In the genomic region with DNA sequence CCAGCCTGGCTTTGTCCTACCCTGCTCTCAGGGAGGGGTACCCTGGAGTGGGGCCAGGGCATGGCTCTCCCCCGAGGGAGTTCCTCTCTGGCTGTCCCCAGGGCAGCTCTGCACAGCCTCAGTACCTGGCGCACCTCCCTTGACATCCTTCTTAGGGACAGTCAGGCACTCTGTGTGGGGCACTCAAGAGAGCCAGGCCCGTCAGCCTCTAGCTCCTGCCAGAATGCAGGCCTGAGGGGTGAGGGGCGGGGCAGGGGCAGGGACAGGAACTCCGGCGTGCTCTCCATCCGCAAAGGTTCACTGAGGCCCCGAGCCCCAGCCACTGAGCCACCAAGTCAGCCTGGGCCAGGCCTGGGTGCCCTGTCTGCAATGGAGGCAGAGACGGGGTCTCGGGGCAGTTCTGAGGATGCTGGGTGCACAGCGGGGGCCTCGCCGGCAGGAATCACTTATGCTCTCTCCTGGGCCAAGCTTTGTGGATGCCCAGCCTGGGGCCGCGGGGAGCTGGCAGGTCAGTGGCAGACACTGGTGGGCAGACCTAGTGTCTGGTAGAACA, we compare ENCODE assay signal across 1 cellular context.
TF ChIP-seq lines count a peak whose summit lies in the region.

No MANE protein-coding gene starts in this region.

TF ChIP-seq in K562, 482 proteins besides CTCF, POLR2A, EP300 and RAD21 (continued from another document):
- TF ChIP-seq, protein P1, sequence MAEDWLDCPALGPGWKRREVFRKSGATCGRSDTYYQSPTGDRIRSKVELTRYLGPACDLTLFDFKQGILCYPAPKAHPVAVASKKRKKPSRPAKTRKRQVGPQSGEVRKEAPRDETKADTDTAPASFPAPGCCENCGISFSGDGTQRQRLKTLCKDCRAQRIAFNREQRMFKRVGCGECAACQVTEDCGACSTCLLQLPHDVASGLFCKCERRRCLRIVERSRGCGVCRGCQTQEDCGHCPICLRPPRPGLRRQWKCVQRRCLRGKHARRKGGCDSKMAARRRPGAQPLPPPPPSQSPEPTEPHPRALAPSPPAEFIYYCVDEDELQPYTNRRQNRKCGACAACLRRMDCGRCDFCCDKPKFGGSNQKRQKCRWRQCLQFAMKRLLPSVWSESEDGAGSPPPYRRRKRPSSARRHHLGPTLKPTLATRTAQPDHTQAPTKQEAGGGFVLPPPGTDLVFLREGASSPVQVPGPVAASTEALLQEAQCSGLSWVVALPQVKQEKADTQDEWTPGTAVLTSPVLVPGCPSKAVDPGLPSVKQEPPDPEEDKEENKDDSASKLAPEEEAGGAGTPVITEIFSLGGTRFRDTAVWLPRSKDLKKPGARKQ (CRISPR knock-in tag; IDR thresholded peaks at IDR 0.05), result no peak
